In the genomic region with DNA sequence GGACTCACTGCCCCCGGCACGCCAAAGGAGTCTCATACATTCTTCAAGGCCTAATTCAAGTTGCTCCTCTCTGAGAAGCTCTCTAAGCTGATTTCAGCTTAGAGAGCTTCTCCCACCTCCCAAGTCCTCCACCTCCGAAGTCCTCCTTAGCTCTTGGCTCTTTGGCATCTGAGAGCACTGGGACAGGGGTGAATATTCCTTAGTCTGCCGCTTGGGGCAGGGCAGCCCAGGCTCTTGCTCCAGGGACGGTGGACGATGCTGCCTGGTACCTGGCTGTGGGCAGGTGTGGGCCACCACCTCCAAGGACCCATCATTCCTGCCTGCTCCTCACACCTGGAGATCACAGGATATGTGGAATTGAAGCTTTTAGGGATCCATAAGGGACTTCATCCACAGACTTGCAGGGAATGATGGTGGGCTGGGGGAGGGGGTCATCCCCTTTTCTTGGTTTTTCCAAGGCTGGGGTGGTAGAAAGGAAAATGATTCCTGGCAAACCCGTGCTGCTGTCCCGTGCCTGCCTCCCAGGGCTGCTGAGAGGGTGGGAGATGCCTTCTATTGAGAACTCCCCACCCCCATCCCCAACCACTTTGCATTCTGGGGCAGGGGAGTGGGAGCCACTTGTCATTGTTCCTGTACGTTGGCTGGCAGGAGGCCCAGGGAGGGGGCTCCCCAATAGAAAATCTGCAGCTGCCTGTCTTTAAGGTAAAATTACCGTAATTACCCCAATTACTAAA, we compare ENCODE assay signal across 8 cellular contexts. TPM values are rescaled to one million over a fixed set of nuclear protein-coding genes. Genes with fewer than 3 reads are reported as not detected.
A peak's percentile ranks its signal among the peaks of the same experiment; 100 is the strongest.
DNase-seq lines count a peak whose midpoint lies in the region; ATAC-seq and TF ChIP-seq lines count a peak whose summit lies in the region.

No MANE protein-coding gene starts in this region.

- H2BK15ac ChIP-seq in neuronal stem cell (ENCODE audit: low read length): no peak overlapping the region

- no peak overlapping the region for H2BK5ac ChIP-seq in neuronal stem cell (ENCODE audit: low read length)

- CTCF ChIA-PET in activated CD4-positive, alpha-beta T cell treated with anti-CD3 and anti-CD28 coated beads for 36 hours (lab: Charles Lee): interaction anchor here (0.5 to 1.6 kb wide), 17 partner anchors 9 to 245 kb away, joined by 3 to 9 read pairs (median 4); no protein-coding TSS in a partner anchor

- peak; percentile 81 for ATAC-seq in activated CD4-positive, alpha-beta T cell treated with anti-CD3 and anti-CD28 coated beads for 36 hours

- H3K4me3 Mint-ChIP-seq in activated CD4-positive, alpha-beta T cell treated with anti-CD3 and anti-CD28 coated beads for 36 hours: no peak overlapping the region

- POLR2A ChIA-PET in activated CD4-positive, alpha-beta T cell treated with anti-CD3 and anti-CD28 coated beads for 36 hours (lab: Charles Lee): interaction anchor here (0.7 kb wide), 1 partner anchor 35 kb away, joined by 3 read pairs; no protein-coding TSS in a partner anchor

- no peaks in the 10 kb centered on the region for H3K36me3 ChIP-seq in MM.1S (replicated peaks; ENCODE audit: insufficient read depth, low read length)
- no peaks in the 10 kb centered on the region for H3K36me3 ChIP-seq in neuronal stem cell (replicated peaks in 1 of 2; ENCODE audit: control insufficient read depth in 2 of 2, insufficient read depth in 2 of 2, low read length in 2 of 2)

- no peak overlapping the region for H3K4me2 ChIP-seq in MM.1S (ENCODE audit: low read depth, low read length)
- no peak overlapping the region for H3K4me2 ChIP-seq in neuronal stem cell (ENCODE audit: insufficient read depth, low read length, poor library complexity, severe bottlenecking)

- peak; percentile 15 for DNase-seq in DMS79 treated with DMSO at 0.1 percent for 48 hours (lab: John Stamatoyannopoulos, UW)
- no peak for DNase-seq in DMS79 (lab: John Stamatoyannopoulos, UW)
- DNase-seq in MM.1S: peak; percentile 26
- peak; percentile 57 for DNase-seq in activated CD4-positive, alpha-beta T cell treated with anti-CD3 and anti-CD28 coated beads for 36 hours
- DNase-seq in epithelial cell of proximal tubule (ENCODE audit: low read depth): no peak
- DNase-seq in neuronal stem cell (ENCODE audit: low spot score): no peak
- DNase-seq in DMS114 treated with DMSO at 0.1 percent for 48 hours (lab: John Stamatoyannopoulos, UW; ENCODE audit: unreplicated experiment): no peak
- DNase-seq in NK-92 treated with Interleukin-12 subunit alpha and Interleukin-12 subunit beta, amount 100 ng/mL, for 24 hours (lab: John Stamatoyannopoulos, UW): no peak

- no peak overlapping the region for H2BK120ac ChIP-seq in neuronal stem cell (ENCODE audit: low read depth, low read length)

- peaks cover 21% of the 10 kb centered on the region; the same call in 1 of the 2 replicates for H3K27me3 ChIP-seq in MM.1S (replicated peaks; ENCODE audit: insufficient read depth, low read length)
- H3K27me3 ChIP-seq in neuronal stem cell (ENCODE audit: control insufficient read depth in 3 of 3, insufficient read depth in 3 of 3, low read depth in 1 of 3, low read length in 3 of 3): peaks cover 0 to 24% (median 0%) of the 10 kb centered on the region in 3 experiments

- no peak overlapping the region for H2AFZ ChIP-seq in MM.1S (ENCODE audit: low read length)
- no peak overlapping the region for H2AFZ ChIP-seq in neuronal stem cell (ENCODE audit: low read length)

- no peak overlapping the region for H2BK12ac ChIP-seq in neuronal stem cell (ENCODE audit: low read length)

- no peaks in the 10 kb centered on the region for H3K9me2 ChIP-seq in MM.1S (replicated peaks; ENCODE audit: insufficient read depth, low read length)

- H3K4me1 ChIP-seq in MM.1S (ENCODE audit: low read length) (no peaks in the 10 kb centered on the region), neuronal stem cell (ENCODE audit: control insufficient read depth in 2 of 2, insufficient read depth in 1 of 2, low read depth in 1 of 2, low read length in 2 of 2) (peaks cover 0 to 10% of the 10 kb centered on the region in 2 donors)

- H3K27ac ChIP-seq in MM.1S (ENCODE audit: low read length): no peak overlapping the region
- H3K27ac ChIP-seq in neuronal stem cell (replicated peaks; ENCODE audit: low read length): no peak overlapping the region

- peak overlapping the region; percentile 73 for H3K18ac ChIP-seq in neuronal stem cell (ENCODE audit: low read length)

- H4K91ac ChIP-seq in neuronal stem cell (ENCODE audit: low read depth, low read length, poor library complexity): no peak overlapping the region

- no peak overlapping the region for H2AK5ac ChIP-seq in neuronal stem cell (ENCODE audit: low read depth, low read length)

- no peaks in the 10 kb centered on the region for H4K20me1 ChIP-seq in MM.1S (ENCODE audit: insufficient read depth, low read length)

- H3F3A ChIP-seq in MM.1S (ENCODE audit: insufficient read depth, low read length): no peaks in the 10 kb centered on the region

- peaks cover 3% of the 10 kb centered on the region for H3K79me1 ChIP-seq in neuronal stem cell (ENCODE audit: low read depth, low read length)

- TF ChIP-seq CTCF in MM.1S (IDR thresholded peaks at IDR 0.05; ENCODE audit: low read length) (peak; percentile 70), epithelial cell of proximal tubule (conservative IDR thresholded peaks at IDR 0.05; ENCODE audit: low read depth, low read length) (peak; percentile 73)

- peaks cover 25% of the 10 kb centered on the region for H3K27me3 Mint-ChIP-seq in activated CD4-positive, alpha-beta T cell treated with anti-CD3 and anti-CD28 coated beads for 36 hours

- H4K8ac ChIP-seq in neuronal stem cell (ENCODE audit: low read depth, low read length): no peak overlapping the region

- H3K4ac ChIP-seq in neuronal stem cell (ENCODE audit: low read length): no peak overlapping the region

- H3K4me3 ChIP-seq in MM.1S (ENCODE audit: low read length) (no peak overlapping the region), epithelial cell of proximal tubule (ENCODE audit: low read depth, low read length) (no peak overlapping the region), neuronal stem cell (ENCODE audit: low read length in 2 of 2) (no peak overlapping the region)

- peak overlapping the region; percentile 20 for H3K23ac ChIP-seq in neuronal stem cell (ENCODE audit: low read depth, low read length, poor library complexity)

- H3K36me3 Mint-ChIP-seq in activated CD4-positive, alpha-beta T cell treated with anti-CD3 and anti-CD28 coated beads for 36 hours (ENCODE audit: low read depth): no peaks in the 10 kb centered on the region

- no peak overlapping the region for H3K27ac Mint-ChIP-seq in activated CD4-positive, alpha-beta T cell treated with anti-CD3 and anti-CD28 coated beads for 36 hours

- no peaks in the 10 kb centered on the region for H3K9me3 Mint-ChIP-seq in activated CD4-positive, alpha-beta T cell treated with anti-CD3 and anti-CD28 coated beads for 36 hours (ENCODE audit: low read depth)

- H3K14ac ChIP-seq in neuronal stem cell (ENCODE audit: low read length): no peak overlapping the region

- H3K4me1 Mint-ChIP-seq in activated CD4-positive, alpha-beta T cell treated with anti-CD3 and anti-CD28 coated beads for 36 hours: no peaks in the 10 kb centered on the region

- no CpG with 5 or more reads among the region's 10 CpGs for WGBS in neuronal stem cell (ENCODE audit: extremely low coverage in 2 of 2, insufficient read length in 2 of 2, insufficient replicate concordance in 1 of 2), 2 donors

- intact Hi-C loops in activated CD4-positive, alpha-beta T cell treated with anti-CD3 and anti-CD28 coated beads for 36 hours (cut with DNase I, micrococcal nuclease): no loop called here

- no peak overlapping the region for H3K9ac ChIP-seq in MM.1S (ENCODE audit: low read length)
- H3K9ac ChIP-seq in neuronal stem cell (ENCODE audit: low read depth, low read length, poor library complexity): no peak overlapping the region

- no peaks in the 10 kb centered on the region for H3K79me2 ChIP-seq in MM.1S (ENCODE audit: low read length)

- H3K9me3 ChIP-seq in MM.1S (replicated peaks; ENCODE audit: insufficient read depth, low read length) (no peaks in the 10 kb centered on the region), neuronal stem cell (replicated peaks in 1 of 2; ENCODE audit: control insufficient read depth in 2 of 2, insufficient read depth in 1 of 2, low read depth in 1 of 2, low read length in 2 of 2) (no peaks in the 10 kb centered on the region)

RNA-seq across cellular contexts. Expression of a gene that starts 57.4 kb away (rescaled TPM):
- not detected for total RNA-seq in activated CD4-positive, alpha-beta T cell treated with anti-CD3 and anti-CD28 coated beads for 36 hours
- total RNA-seq in epithelial cell of proximal tubule: 1.7 and 5.6 TPM in 2 replicates
- 0.04 TPM for polyA plus RNA-seq in neuronal stem cell (2013, experiment 1 of 2)
- polyA plus RNA-seq in neuronal stem cell (2013, experiment 2 of 2): not detected

Comparison
In these comparisons a context has a peak if more than half of its experiments do, and no peak if none do; other contexts are left out.
1. DNase-seq: peak in DMS79 treated with DMSO at 0.1 percent for 48 hours (single experiment), MM.1S (single experiment) and activated CD4-positive, alpha-beta T cell treated with anti-CD3 and anti-CD28 coated beads for 36 hours (single experiment); none in DMS79 (single experiment), epithelial cell of proximal tubule (single experiment), neuronal stem cell (single experiment), DMS114 treated with DMSO at 0.1 percent for 48 hours (single experiment) and NK-92 treated with Interleukin-12 subunit alpha and Interleukin-12 subunit beta, amount 100 ng/mL, for 24 hours (single experiment).